Comparison of ENCODE assay signal across 8 cellular contexts in the genomic region with DNA sequence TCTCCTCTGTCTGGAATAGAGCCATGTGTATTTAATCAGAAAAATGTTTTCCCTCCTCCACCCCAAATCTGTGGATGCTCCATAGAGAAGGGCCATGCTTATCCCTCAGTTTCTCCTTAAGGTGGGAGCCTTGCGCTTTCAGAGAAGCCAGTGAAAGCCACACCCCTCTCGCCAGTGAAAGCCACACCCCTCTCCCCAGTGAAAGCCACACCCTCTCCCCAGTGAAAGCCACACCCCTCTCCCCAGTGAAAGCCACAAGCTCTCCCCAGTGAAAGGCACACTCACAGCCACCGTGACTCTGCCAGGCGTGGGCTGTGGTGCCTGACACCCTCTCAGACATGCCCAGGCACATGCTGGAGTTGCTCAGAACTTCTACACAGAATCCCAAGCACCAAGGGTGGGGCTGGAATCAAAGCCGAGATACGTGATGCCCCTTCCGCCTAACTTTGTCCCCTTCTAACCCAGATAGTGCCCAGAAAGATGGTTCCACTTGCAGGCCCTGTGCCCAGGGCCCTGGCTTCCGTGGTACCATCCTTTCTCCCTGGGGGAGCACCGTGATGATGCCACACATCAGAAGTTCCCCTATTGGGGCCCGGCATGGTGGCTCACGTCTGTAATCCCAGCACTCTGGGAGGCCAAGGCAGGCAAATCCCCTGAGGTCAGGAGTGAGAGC. TPM values are rescaled to one million over a fixed set of nuclear protein-coding genes. Genes with fewer than 3 reads are reported as not detected.
A peak's percentile ranks its signal among the peaks of the same experiment; 100 is the strongest.
DNase-seq lines count a peak whose midpoint lies in the region; ATAC-seq and TF ChIP-seq lines count a peak whose summit lies in the region.

No MANE protein-coding gene starts in this region.

- H3K9me3 Mint-ChIP-seq in stimulated activated naive B cell treated with anti-CD40 and anti-IgM and Interleukin-4, amounts not matched to agents 10 μg/mL and 1 μg/mL and 100 μg/mL, for 72 hours: no peaks in the 10 kb centered on the region

- H3K27me3 Mint-ChIP-seq in stimulated activated naive B cell treated with anti-CD40 and anti-IgM and Interleukin-4, amounts not matched to agents 10 μg/mL and 1 μg/mL and 100 μg/mL, for 72 hours: peaks cover 21 to 26% of the 10 kb centered on the region in 2 donors

- 28 to 31% methylated on average over 9 to 11 of the region's 11 CpGs for WGBS in lower leg skin, 2 donors

- H3K36me3 Mint-ChIP-seq in stimulated activated naive B cell treated with anti-CD40 and anti-IgM and Interleukin-4, amounts not matched to agents 10 μg/mL and 1 μg/mL and 100 μg/mL, for 72 hours: no peaks in the 10 kb centered on the region

- peaks cover 50 to 57% of the 10 kb centered on the region in 2 donors for H3K4me1 Mint-ChIP-seq in stimulated activated naive B cell treated with anti-CD40 and anti-IgM and Interleukin-4, amounts not matched to agents 10 μg/mL and 1 μg/mL and 100 μg/mL, for 72 hours

- H3K27me3 ChIP-seq in adipocyte (replicated peaks; ENCODE audit: control insufficient read depth, insufficient read depth, low read length): no peaks in the 10 kb centered on the region

- peak overlapping the region; percentile 69 for H3K9ac ChIP-seq in adipocyte (ENCODE audit: low read length)

- ATAC-seq in GM18498 (IDR thresholded peaks at IDR 0.05; ENCODE audit: unreplicated experiment) (peak; percentile 58), HG03439 (IDR thresholded peaks at IDR 0.05; ENCODE audit: unreplicated experiment) (peak; percentile 43)
- ATAC-seq in stimulated activated naive B cell treated with anti-CD40 and anti-IgM and Interleukin-4, amounts not matched to agents 10 μg/mL and 1 μg/mL and 100 μg/mL, for 72 hours (replicated peaks): peak; percentile 55 to 59

- peak overlapping the region; percentile 87 for H3K27ac Mint-ChIP-seq in stimulated activated naive B cell treated with anti-CD40 and anti-IgM and Interleukin-4, amounts not matched to agents 10 μg/mL and 1 μg/mL and 100 μg/mL, for 72 hours

- H3K4me3 Mint-ChIP-seq in stimulated activated naive B cell treated with anti-CD40 and anti-IgM and Interleukin-4, amounts not matched to agents 10 μg/mL and 1 μg/mL and 100 μg/mL, for 72 hours: peak overlapping the region; percentile 23 to 41

- peaks cover 27% of the 10 kb centered on the region for H3K4me1 ChIP-seq in adipocyte (ENCODE audit: control insufficient read depth, insufficient read depth, low read length)

- H3K9me3 ChIP-seq in adipocyte (ENCODE audit: control insufficient read depth, low read length): no peaks in the 10 kb centered on the region

- intact Hi-C loops in lower leg skin (cut with DNase I; ENCODE audit: low total_unique reads): no loop called here

- no peak for TF ChIP-seq POLR2A in lower leg skin (IDR thresholded peaks at IDR 0.05)

- TF ChIP-seq CTCF in lower leg skin (IDR thresholded peaks at IDR 0.05): no peak

- H3K4me3 ChIP-seq in adipocyte (ENCODE audit: low read length) (no peak overlapping the region), lower leg skin (ENCODE audit: low read depth, poor library complexity, severe bottlenecking) (no peak overlapping the region)

- peak; percentile 31 to 86 (median 75) for DNase-seq in T-helper 2 cell
- DNase-seq in adipocyte (ENCODE audit: low read depth): peak; percentile 61
- DNase-seq in lower leg skin (ENCODE audit: low spot score in 2 of 2): peak; percentile 77 to 94
- peak; percentile 64 for DNase-seq in stimulated activated naive B cell treated with anti-CD40 and anti-IgM and Interleukin-4, amounts not matched to agents 10 μg/mL and 1 μg/mL and 100 μg/mL, for 72 hours
- DNase-seq in epidermal melanocyte (ENCODE audit: insufficient read length, low spot score): no peak
- DNase-seq in superior temporal gyrus (ENCODE audit: extremely low spot score): no peak

- H3K36me3 ChIP-seq in adipocyte (ENCODE audit: control insufficient read depth, insufficient read depth, low read length, severe bottlenecking): peaks cover 9% of the 10 kb centered on the region

RNA-seq across cellular contexts. Expression of a gene that starts 16.5 kb away (rescaled TPM):
- 10 to 100 TPM; 18.7 to 28.4 (median 19.6) TPM for total RNA-seq in lower leg skin

Comparison
In these comparisons a context has a peak if more than half of its experiments do, and no peak if none do; other contexts are left out.
1. DNase-seq: peak in T-helper 2 cell (5 of 5), adipocyte (single experiment), lower leg skin (2 of 2) and stimulated activated naive B cell treated with anti-CD40 and anti-IgM and Interleukin-4, amounts not matched to agents 10 μg/mL and 1 μg/mL and 100 μg/mL, for 72 hours (single experiment); none in epidermal melanocyte (single experiment) and superior temporal gyrus (single experiment).
2. Peak in every context shown above with its lines, with median percentiles within 50 percentile points of each other: ATAC-seq.